In the genomic region with DNA sequence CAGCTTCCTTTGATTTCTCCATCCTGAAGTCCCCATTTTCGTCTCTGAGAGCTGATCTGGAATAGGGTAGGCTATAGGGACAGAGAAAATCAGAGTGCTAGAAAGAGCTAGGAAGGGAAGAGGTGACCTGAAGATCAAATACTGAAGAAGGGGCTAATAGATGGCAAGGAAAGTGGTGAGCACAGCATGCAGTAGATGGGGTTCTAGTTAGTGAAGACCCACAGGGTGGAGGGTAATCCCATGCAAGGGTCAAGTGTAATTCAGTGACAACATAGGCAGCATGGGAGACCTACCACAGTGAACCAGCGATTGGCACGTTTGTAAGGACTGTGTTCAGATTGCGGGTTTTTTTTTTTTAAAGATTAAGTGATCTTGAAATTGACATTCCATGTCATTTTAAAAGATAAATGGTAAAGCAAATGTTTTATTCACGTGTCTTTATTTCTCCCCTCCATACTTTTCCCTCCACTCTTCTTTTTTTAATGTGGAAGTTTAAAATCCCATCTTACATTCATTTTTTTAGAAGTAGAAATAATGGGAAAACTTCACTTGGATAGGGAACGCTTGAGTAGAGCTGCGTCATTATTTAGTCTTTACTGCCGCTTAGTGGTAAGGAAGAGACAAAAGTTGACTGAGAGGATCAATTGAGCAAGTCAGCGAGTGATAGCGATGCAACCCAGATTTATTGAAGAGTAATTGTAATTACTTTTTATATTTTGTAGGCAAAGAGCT, we compare ENCODE assay signal across 8 cellular contexts. TPM values are rescaled to one million over a fixed set of nuclear protein-coding genes. Genes with fewer than 3 reads are reported as not detected.
A peak's percentile ranks its signal among the peaks of the same experiment; 100 is the strongest.
DNase-seq lines count a peak whose midpoint lies in the region; ATAC-seq, FAIRE-seq and TF ChIP-seq lines count a peak whose summit lies in the region.

No MANE protein-coding gene starts in this region.

- peaks cover 3 to 27% of the 10 kb centered on the region in 2 experiments; a peak in 3 of 5 replicates for H3K27me3 ChIP-seq in K562 (ENCODE audit: control insufficient read depth in 2 of 2, insufficient read depth in 2 of 2, low read length in 2 of 2)

- H3K9ac ChIP-seq in K562 (ENCODE audit: insufficient read depth in 1 of 2, low read depth in 2 of 2, low read length in 2 of 2) = no peak overlapping the region

- CTCF ChIA-PET in K562 (lab: Yijun Ruan, JAX; ENCODE audit: low intra/inter-chr PET ratio) = interaction anchor here (0.6 to 4.4 kb wide), 5 partner anchors 21 to 548 kb away, joined by 3 to 52 read pairs (median 4); a partner anchor contains a TSS

- no peaks in the 10 kb centered on the region for H3K9me3 ChIP-seq in K562 (replicated peaks; ENCODE audit: control insufficient read depth, insufficient read depth, low read depth, low read length)

- TF ChIP-seq POLR2A in K562 (conservative IDR thresholded peaks at IDR 0.05) = no peak

- in situ Hi-C loops in K562 (cut with MboI) = no loop called here

- intact Hi-C loops in K562 (cut with micrococcal nuclease) = loop anchor here (1.0 to 5.0 kb wide), 4 partner anchors 155 to 546 kb away; no protein-coding TSS in a partner anchor
- intact Hi-C loops in activated T-helper 2 cell treated with anti-CD3 and anti-CD28 coated beads, Interferon-gamma antibody, Interleukin-2, Interleukin-4, amounts not matched to agents 10 μg/mL and 5 μg/mL and 100 μg/mL, durations not matched to agents 14 hours and 24 hours and 36 hours (cut with micrococcal nuclease) = loop anchor here (1.0 to 2.0 kb wide), 5 partner anchors 21 to 546 kb away; a partner anchor contains a TSS

- no peak overlapping the region for H2AFZ ChIP-seq in K562 (ENCODE audit: low read depth, low read length)

- no peak for DNase-seq in activated naive CD8-positive, alpha-beta T cell treated with anti-CD3 and anti-CD28 coated beads, Interleukin-2, amount 10 ng/mL, durations not matched to agents 7 days and 5 days
- DNase-seq in activated naive CD8-positive, alpha-beta T cell treated with anti-CD3 and anti-CD28 coated beads for 36 hours = no peak
- peak; percentile 52 for DNase-seq in NCI-H446 treated with DMSO at 0.1 percent for 48 hours (lab: John Stamatoyannopoulos, UW)
- DNase-seq in K562 (ENCODE audit: extremely low read depth in 1 of 4, low spot score in 3 of 4) = peak; percentile 23 to 61 (median 31)
- peak; percentile 85 for DNase-seq in inferior parietal cortex (ENCODE audit: extremely low spot score)
- peak; percentile 89 for DNase-seq in superior temporal gyrus (ENCODE audit: extremely low spot score)
- no peak for DNase-seq in activated T-helper 2 cell treated with anti-CD3 and anti-CD28 coated beads, Interferon-gamma antibody, Interleukin-2, Interleukin-4, amounts not matched to agents 10 μg/mL and 5 μg/mL and 100 μg/mL, durations not matched to agents 14 hours and 24 hours and 36 hours (ENCODE audit: low spot score)

- H3K9me1 ChIP-seq in K562 (ENCODE audit: control insufficient read depth, insufficient read depth, low read length) = no peaks in the 10 kb centered on the region

- H3K4me3 Mint-ChIP-seq in activated naive CD8-positive, alpha-beta T cell treated with anti-CD3 and anti-CD28 coated beads, Interleukin-2, amount 10 ng/mL, durations not matched to agents 7 days and 5 days = no peak overlapping the region
- H3K4me3 Mint-ChIP-seq in activated naive CD8-positive, alpha-beta T cell treated with anti-CD3 and anti-CD28 coated beads for 36 hours = no peak overlapping the region
- no peak overlapping the region for H3K4me3 Mint-ChIP-seq in activated T-helper 2 cell treated with anti-CD3 and anti-CD28 coated beads, Interferon-gamma antibody, Interleukin-2, Interleukin-4, amounts not matched to agents 10 μg/mL and 5 μg/mL and 100 μg/mL, durations not matched to agents 14 hours and 24 hours and 36 hours (ENCODE audit: low read depth)

- FAIRE-seq in K562 (lab: Jason Lieb, UNC) = peak; percentile 87

- no peaks in the 10 kb centered on the region for H3K36me3 Mint-ChIP-seq in activated naive CD8-positive, alpha-beta T cell treated with anti-CD3 and anti-CD28 coated beads, Interleukin-2, amount 10 ng/mL, durations not matched to agents 7 days and 5 days
- H3K36me3 Mint-ChIP-seq in activated naive CD8-positive, alpha-beta T cell treated with anti-CD3 and anti-CD28 coated beads for 36 hours = no peaks in the 10 kb centered on the region
- H3K36me3 Mint-ChIP-seq in activated T-helper 2 cell treated with anti-CD3 and anti-CD28 coated beads, Interferon-gamma antibody, Interleukin-2, Interleukin-4, amounts not matched to agents 10 μg/mL and 5 μg/mL and 100 μg/mL, durations not matched to agents 14 hours and 24 hours and 36 hours (ENCODE audit: low read depth) = no peaks in the 10 kb centered on the region

- no TSS peak for BruUV-seq in K562 (replicated peaks; lab: Mats Ljungman, UMichigan)

- H3K4me2 ChIP-seq in K562 (ENCODE audit: insufficient read depth, low read length) = no peak overlapping the region

- TF ChIP-seq RAD21 in K562 (CRISPR knock-in tag; conservative IDR thresholded peaks at IDR 0.05 in 1 of 2, IDR thresholded peaks at IDR 0.05 in 1 of 2) = peak; percentile 86 to 94

- TF ChIP-seq CTCF in K562 (IDR thresholded peaks at IDR 0.05 in 2 of 3, conservative IDR thresholded peaks at IDR 0.05 in 1 of 3; ENCODE audit: insufficient read depth in 2 of 3, low read depth in 1 of 3, low read length in 3 of 3) = peak; percentile 74 to 91 (median 76)

- POLR2A ChIA-PET in activated naive CD8-positive, alpha-beta T cell treated with anti-CD3 and anti-CD28 coated beads, Interleukin-2, amount 10 ng/mL, durations not matched to agents 7 days and 5 days (lab: Charles Lee) = interaction anchor here (0.5 to 0.6 kb wide), 2 partner anchors 24 to 155 kb away, joined by 3 read pairs; no protein-coding TSS in a partner anchor
- POLR2A ChIA-PET in K562 (lab: Yijun Ruan, JAX) = no interaction called here

- no peak overlapping the region for H3K27ac Mint-ChIP-seq in activated naive CD8-positive, alpha-beta T cell treated with anti-CD3 and anti-CD28 coated beads, Interleukin-2, amount 10 ng/mL, durations not matched to agents 7 days and 5 days
- H3K27ac Mint-ChIP-seq in activated naive CD8-positive, alpha-beta T cell treated with anti-CD3 and anti-CD28 coated beads for 36 hours = no peak overlapping the region
- H3K27ac Mint-ChIP-seq in activated T-helper 2 cell treated with anti-CD3 and anti-CD28 coated beads, Interferon-gamma antibody, Interleukin-2, Interleukin-4, amounts not matched to agents 10 μg/mL and 5 μg/mL and 100 μg/mL, durations not matched to agents 14 hours and 24 hours and 36 hours = no peak overlapping the region

- 5% methylated on average over 10 of the region's 10 CpGs for WGBS in K562 (ENCODE audit: insufficient coverage, low coverage, missing lambda C conversion rate)

- ATAC-seq in activated naive CD8-positive, alpha-beta T cell treated with anti-CD3 and anti-CD28 coated beads, Interleukin-2, amount 10 ng/mL, durations not matched to agents 7 days and 5 days (ENCODE audit: low read depth) = peak; percentile 67
- ATAC-seq in HG02938 (IDR thresholded peaks at IDR 0.05; ENCODE audit: unreplicated experiment) (peak; percentile 84), K562 (peak; percentile 92)

- H3K9me3 Mint-ChIP-seq in activated naive CD8-positive, alpha-beta T cell treated with anti-CD3 and anti-CD28 coated beads, Interleukin-2, amount 10 ng/mL, durations not matched to agents 7 days and 5 days = no peaks in the 10 kb centered on the region
- no peaks in the 10 kb centered on the region for H3K9me3 Mint-ChIP-seq in activated naive CD8-positive, alpha-beta T cell treated with anti-CD3 and anti-CD28 coated beads for 36 hours
- no peaks in the 10 kb centered on the region for H3K9me3 Mint-ChIP-seq in activated T-helper 2 cell treated with anti-CD3 and anti-CD28 coated beads, Interferon-gamma antibody, Interleukin-2, Interleukin-4, amounts not matched to agents 10 μg/mL and 5 μg/mL and 100 μg/mL, durations not matched to agents 14 hours and 24 hours and 36 hours

- H3K79me2 ChIP-seq in K562 (ENCODE audit: control insufficient read depth, insufficient read depth, low read length) = no peaks in the 10 kb centered on the region

- no peaks in the 10 kb centered on the region for H3K36me3 ChIP-seq in K562 (ENCODE audit: control insufficient read depth, insufficient read depth, low read length)

- H3K27ac ChIP-seq in K562 (ENCODE audit: extremely low read depth, low read depth, low read length) = no peak overlapping the region

- H3K27me3 Mint-ChIP-seq in activated naive CD8-positive, alpha-beta T cell treated with anti-CD3 and anti-CD28 coated beads, Interleukin-2, amount 10 ng/mL, durations not matched to agents 7 days and 5 days = peaks cover 21% of the 10 kb centered on the region
- peaks cover 8% of the 10 kb centered on the region for H3K27me3 Mint-ChIP-seq in activated naive CD8-positive, alpha-beta T cell treated with anti-CD3 and anti-CD28 coated beads for 36 hours
- peaks cover 33% of the 10 kb centered on the region for H3K27me3 Mint-ChIP-seq in activated T-helper 2 cell treated with anti-CD3 and anti-CD28 coated beads, Interferon-gamma antibody, Interleukin-2, Interleukin-4, amounts not matched to agents 10 μg/mL and 5 μg/mL and 100 μg/mL, durations not matched to agents 14 hours and 24 hours and 36 hours (ENCODE audit: low read depth)

- H4K20me1 ChIP-seq in K562 (replicated peaks; ENCODE audit: control insufficient read depth, insufficient read depth, low read length) = no peaks in the 10 kb centered on the region

- no peak overlapping the region for H3K4me3 ChIP-seq in K562

- no peaks in the 10 kb centered on the region for H3K4me1 Mint-ChIP-seq in activated naive CD8-positive, alpha-beta T cell treated with anti-CD3 and anti-CD28 coated beads, Interleukin-2, amount 10 ng/mL, durations not matched to agents 7 days and 5 days
- H3K4me1 Mint-ChIP-seq in activated naive CD8-positive, alpha-beta T cell treated with anti-CD3 and anti-CD28 coated beads for 36 hours = peaks cover 2% of the 10 kb centered on the region
- H3K4me1 Mint-ChIP-seq in activated T-helper 2 cell treated with anti-CD3 and anti-CD28 coated beads, Interferon-gamma antibody, Interleukin-2, Interleukin-4, amounts not matched to agents 10 μg/mL and 5 μg/mL and 100 μg/mL, durations not matched to agents 14 hours and 24 hours and 36 hours (ENCODE audit: low read depth) = peaks cover 1% of the 10 kb centered on the region

- no peaks in the 10 kb centered on the region; a peak in 1 of 5 replicates for H3K4me1 ChIP-seq in K562 (replicated peaks in 1 of 2; ENCODE audit: control insufficient read depth in 2 of 2, insufficient read depth in 2 of 2, low read length in 2 of 2)

- no peak for TF ChIP-seq EP300 in K562 (IDR thresholded peaks at IDR 0.05; ENCODE audit: low read length)

RNA-seq across cellular contexts. Expression of a gene that starts 21.0 kb away (rescaled TPM):
- total RNA-seq in activated naive CD8-positive, alpha-beta T cell treated with anti-CD3 and anti-CD28 coated beads, Interleukin-2, amount 10 ng/mL, durations not matched to agents 7 days and 5 days = 10 to 100 TPM; 54.5 to 54.6 TPM
- total RNA-seq in activated naive CD8-positive, alpha-beta T cell treated with anti-CD3 and anti-CD28 coated beads for 36 hours = 10 to 100 TPM; 31.4 to 31.7 TPM
- 18.6 and 42.7 TPM in 2 replicates for total RNA-seq in K562 (2011; cell fraction: chromatin; rRNA removed; ENCODE audit: low replicate concordance)
- 9.8 and 10.5 TPM in 2 replicates for total RNA-seq in K562 (2011; cell fraction: nucleolus; rRNA removed)
- total RNA-seq in K562 (2011; cell fraction: nucleoplasm; rRNA removed) = 17.5 and 23.7 TPM in 2 replicates
- total RNA-seq in K562 (2014; rRNA removed) = 26.6 and 28.7 TPM in 2 replicates
- total RNA-seq in K562 (2014; rRNA removed; fragmentation: Illumina TruSeq; extraction: Trizol) = 39.0 and 46.8 TPM in 2 replicates
- 38.0 and 41.5 TPM in 2 replicates for total RNA-seq in K562 (2015; rRNA removed; fragmentation: Illumina TruSeq; extraction: Trizol)
- 32.4 and 35.0 TPM in 2 replicates for total RNA-seq in K562 (2021)
- polyA plus RNA-seq in K562 (2011; rRNA removed) = 37.8 and 47.3 TPM in 2 replicates
- polyA plus RNA-seq in K562 (2011; cell fraction: cytosol; rRNA removed) = 25.1 and 32.8 TPM in 2 replicates
- 20.0 and 28.9 TPM in 2 replicates for polyA plus RNA-seq in K562 (2011; cell fraction: nucleus; rRNA removed)
- polyA plus RNA-seq in K562 (2012) = 33.7 and 35.1 TPM in 2 replicates
- 40.6 and 48.2 TPM in 2 replicates for polyA plus RNA-seq in K562 (2014; fragmentation: Illumina TruSeq; extraction: Trizol)
- polyA plus RNA-seq in K562 (2014; fragmentation: Nextera tagmentation; extraction: Ambion mirVana) = 10 to 100 TPM; 39.0 to 52.3 TPM
- polyA plus RNA-seq in K562 (2014; rRNA removed) = 22.1 and 23.8 TPM in 2 replicates
- 42.7 and 51.0 TPM in 2 replicates for polyA minus RNA-seq in K562 (2011; rRNA and poly(A)+ RNA removed)
- polyA minus RNA-seq in K562 (2011; cell fraction: cytosol; rRNA and poly(A)+ RNA removed) = 13.0 and 18.2 TPM in 2 replicates
- polyA minus RNA-seq in K562 (2011; cell fraction: nucleus; rRNA and poly(A)+ RNA removed) = 17.9 and 34.8 TPM in 2 replicates
- total RNA-seq in activated T-helper 2 cell treated with anti-CD3 and anti-CD28 coated beads, Interferon-gamma antibody, Interleukin-2, Interleukin-4, amounts not matched to agents 10 μg/mL and 5 μg/mL and 100 μg/mL, durations not matched to agents 14 hours and 24 hours and 36 hours = 50.1 and 52.7 TPM in 2 replicates

Comparison
In these comparisons a context has a peak if more than half of its experiments do, and no peak if none do; other contexts are left out.
1. DNase-seq: peak in NCI-H446 treated with DMSO at 0.1 percent for 48 hours (single experiment), K562 (4 of 4), inferior parietal cortex (single experiment) and superior temporal gyrus (single experiment); none in activated naive CD8-positive, alpha-beta T cell treated with anti-CD3 and anti-CD28 coated beads, Interleukin-2, amount 10 ng/mL, durations not matched to agents 7 days and 5 days (single experiment), activated naive CD8-positive, alpha-beta T cell treated with anti-CD3 and anti-CD28 coated beads for 36 hours (single experiment) and activated T-helper 2 cell treated with anti-CD3 and anti-CD28 coated beads, Interferon-gamma antibody, Interleukin-2, Interleukin-4, amounts not matched to agents 10 μg/mL and 5 μg/mL and 100 μg/mL, durations not matched to agents 14 hours and 24 hours and 36 hours (single experiment).
2. Peak in every context shown above with its lines, with median percentiles within 50 percentile points of each other: ATAC-seq.